11 cellular contexts compared by ENCODE assay signal in the genomic region with DNA sequence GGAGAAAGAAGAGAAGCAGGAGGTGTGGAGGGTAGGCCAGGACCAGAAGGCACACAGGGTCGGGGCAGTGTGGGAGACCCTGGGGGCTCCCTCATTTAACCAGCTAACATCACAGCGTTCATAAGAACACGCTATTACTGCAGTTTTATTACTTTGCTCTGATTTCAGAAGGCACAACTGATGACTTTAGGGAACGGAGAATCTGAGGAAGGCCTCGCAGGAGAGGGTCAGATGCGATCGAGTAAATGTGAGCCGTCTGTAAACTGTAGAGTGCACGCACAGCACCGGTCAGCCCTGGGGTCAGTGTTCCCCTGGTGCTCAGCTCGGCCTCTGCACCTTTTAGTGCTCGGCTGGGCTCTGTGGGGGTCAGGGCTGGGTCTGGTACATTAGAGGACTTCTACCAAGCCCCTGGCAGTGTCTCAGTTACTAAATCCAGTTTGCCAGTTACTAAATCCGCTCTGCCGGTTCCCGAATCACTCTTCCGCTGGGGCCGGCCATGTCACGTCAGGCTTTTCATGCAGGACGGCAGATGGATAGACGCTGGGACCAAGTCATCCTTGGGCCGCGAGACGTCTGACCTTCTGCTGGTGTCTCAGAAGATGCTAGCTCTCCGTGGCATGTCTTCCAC.
DNase-seq lines count a peak whose midpoint lies in the region; ATAC-seq and TF ChIP-seq lines count a peak whose summit lies in the region.
"Had no signal": no experiment of that assay in that cellular context is flagged by ENCODE, and none has a peak within 500 bp of the region (broad histone marks: within the 10 kb centered on the region; RNA-seq: fewer than 3 reads in every experiment).

No MANE protein-coding gene starts in this region.

- H3K27ac Mint-ChIP-seq in Calu3 (ENCODE audit: unreplicated experiment), result peak overlapping the region; percentile 59

- H3K4me3 ChIP-seq in RWPE2 (ENCODE audit: severe bottlenecking) (no peak overlapping the region), gastroesophageal sphincter (no peak overlapping the region), trophoblast cell (ENCODE audit: low read depth, low read length) (no peak overlapping the region)
- H3K4me3 ChIP-seq: ascending aorta had no signal

- peaks cover 29% of the 10 kb centered on the region for H3K79me1 ChIP-seq in trophoblast cell (ENCODE audit: low read length)

- DNase-seq in Calu3 (no peak), RWPE2 (ENCODE audit: low spot score) (no peak), trophoblast cell (no peak), superior temporal gyrus (ENCODE audit: extremely low spot score) (no peak), anterior cingulate cortex (lab: John Stamatoyannopoulos, UW) (no peak), GF-D8 (lab: John Stamatoyannopoulos, UW) (no peak)
- no peak for DNase-seq in stimulated activated CD8-positive, alpha-beta memory T cell treated with anti-CD3 and anti-CD28 coated beads, Interleukin-4, amount 100 ng/mL, for 48 hours
- DNase-seq: GDM1, KBM-7 had no signal

- peaks cover 28% of the 10 kb centered on the region for H3K79me2 ChIP-seq in trophoblast cell (ENCODE audit: control insufficient read depth, insufficient read depth, low read length, poor library complexity)

- WGBS in gastroesophageal sphincter (ENCODE audit: low coverage in 1 of 2), 2 donors, result 69 to 72% methylated on average over 14 to 16 of the region's 24 CpGs
- WGBS in trophoblast cell (ENCODE audit: extremely low coverage, insufficient coverage, insufficient read length), result no CpG with 5 or more reads among the region's 24 CpGs

- H3K9me3 Mint-ChIP-seq in Calu3 (ENCODE audit: low read depth, unreplicated experiment), result no peaks in the 10 kb centered on the region

- H2BK5ac ChIP-seq in trophoblast cell (ENCODE audit: low read depth, low read length, poor library complexity), result peak overlapping the region; percentile 45

- H3K4me3 Mint-ChIP-seq in Calu3 (ENCODE audit: low read depth, unreplicated experiment), result no peak overlapping the region

- peak overlapping the region; percentile 13 for H4K91ac ChIP-seq in trophoblast cell (ENCODE audit: low read depth, low read length)

- no peak for TF ChIP-seq EP300 in gastroesophageal sphincter (IDR thresholded peaks at IDR 0.05)

- H2BK120ac ChIP-seq in trophoblast cell (ENCODE audit: insufficient read depth, low read length, poor library complexity), result peak overlapping the region; percentile 10

- peak overlapping the region; percentile 38 for H3K4me2 ChIP-seq in trophoblast cell (ENCODE audit: low read length)

- H3K4me1 Mint-ChIP-seq in Calu3 (ENCODE audit: low read depth, unreplicated experiment), result peaks cover 62% of the 10 kb centered on the region

- TF ChIP-seq CTCF in Calu3 (IDR thresholded peaks at IDR 0.05; ENCODE audit: unreplicated experiment) (no peak), RWPE2 (IDR thresholded peaks at IDR 0.05; ENCODE audit: poor library complexity, severe bottlenecking) (no peak), gastroesophageal sphincter (IDR thresholded peaks at IDR 0.05) (no peak)

- H3K27me3 Mint-ChIP-seq in Calu3 (ENCODE audit: unreplicated experiment), result no peaks in the 10 kb centered on the region

- intact Hi-C loops in Calu3 (cut with micrococcal nuclease; ENCODE audit: unreplicated experiment), result no loop called here

- no peak overlapping the region for H3K23ac ChIP-seq in trophoblast cell (ENCODE audit: low read length)

- H3K27me3 ChIP-seq in RWPE2 (ENCODE audit: insufficient read depth, poor library complexity, severe bottlenecking) (no peaks in the 10 kb centered on the region), gastroesophageal sphincter (no peaks in the 10 kb centered on the region), trophoblast cell (ENCODE audit: insufficient read depth, low read length) (no peaks in the 10 kb centered on the region)
- H3K27me3 ChIP-seq: ascending aorta had no signal

- peak overlapping the region; percentile 1 for H2BK12ac ChIP-seq in trophoblast cell (ENCODE audit: low read length)

- H3K9ac ChIP-seq in trophoblast cell (ENCODE audit: low read length), result no peak overlapping the region

- peak overlapping the region; percentile 45 for H2AK5ac ChIP-seq in trophoblast cell (ENCODE audit: low read length)

- H3K4ac ChIP-seq in trophoblast cell (ENCODE audit: low read depth, low read length), result peak overlapping the region; percentile 82

- H3K27ac ChIP-seq in RWPE2 (ENCODE audit: poor library complexity, severe bottlenecking), result peak overlapping the region; percentile 75
- peak overlapping the region in 3 of 4 donors; percentile 53 to 66 (median 59) for H3K27ac ChIP-seq in gastroesophageal sphincter
- peak overlapping the region; percentile 54 for H3K27ac ChIP-seq in trophoblast cell (ENCODE audit: low read depth, low read length)
- H3K27ac ChIP-seq: ascending aorta had no signal

- no peak overlapping the region for H4K12ac ChIP-seq in trophoblast cell (ENCODE audit: low read depth, low read length)

- H4K8ac ChIP-seq in trophoblast cell (ENCODE audit: low read depth, low read length), result peak overlapping the region; percentile 8

- H3K4me1 ChIP-seq in RWPE2 (ENCODE audit: insufficient read depth, poor library complexity, severe bottlenecking) (peaks cover 37% of the 10 kb centered on the region), gastroesophageal sphincter (peaks cover 10 to 95% (median 50%) of the 10 kb centered on the region in 3 donors), trophoblast cell (ENCODE audit: control insufficient read depth in 1 of 2, insufficient read depth in 2 of 2, low read length in 2 of 2) (peaks cover 43 to 48% of the 10 kb centered on the region in 2 experiments)

- peaks cover 46% of the 10 kb centered on the region for H3K36me3 Mint-ChIP-seq in Calu3 (ENCODE audit: insufficient read depth, unreplicated experiment)

- H3K36me3 ChIP-seq in RWPE2 (ENCODE audit: low read depth), result peaks cover 19% of the 10 kb centered on the region
- H3K36me3 ChIP-seq in gastroesophageal sphincter, result peaks cover 0 to 8% of the 10 kb centered on the region in 2 donors
- H3K36me3 ChIP-seq in trophoblast cell (ENCODE audit: control insufficient read depth in 1 of 2, insufficient read depth in 2 of 2, low read length in 2 of 2), result peaks cover 2 to 7% of the 10 kb centered on the region in 2 experiments
- H3K36me3 ChIP-seq: ascending aorta had no signal

- CTCF ChIA-PET in Calu3 (lab: Charles Lee), result no interaction called here

- H3K18ac ChIP-seq in trophoblast cell (ENCODE audit: low read length), result peak overlapping the region; percentile 55

- no peak overlapping the region for H2AFZ ChIP-seq in trophoblast cell (ENCODE audit: insufficient read depth, low read length, poor library complexity)

- no peak for ATAC-seq in RWPE2 (ENCODE audit: low read depth)
- no peak for ATAC-seq in gastroesophageal sphincter

- no TSS peak for BruUV-seq in Calu3 (replicated peaks; lab: Mats Ljungman, UMichigan)

- no peak for TF ChIP-seq POLR2A in gastroesophageal sphincter (IDR thresholded peaks at IDR 0.05)

- H3K14ac ChIP-seq in trophoblast cell (ENCODE audit: low read length), result peak overlapping the region; percentile 44

- H3K9me3 ChIP-seq in RWPE2 (ENCODE audit: severe bottlenecking) (no peaks in the 10 kb centered on the region), gastroesophageal sphincter (no peaks in the 10 kb centered on the region), trophoblast cell (ENCODE audit: insufficient read depth, low read depth, low read length) (no peaks in the 10 kb centered on the region)
- H3K9me3 ChIP-seq: ascending aorta had no signal
